Comparison of ENCODE assay signal across 1 cellular context in the genomic region with DNA sequence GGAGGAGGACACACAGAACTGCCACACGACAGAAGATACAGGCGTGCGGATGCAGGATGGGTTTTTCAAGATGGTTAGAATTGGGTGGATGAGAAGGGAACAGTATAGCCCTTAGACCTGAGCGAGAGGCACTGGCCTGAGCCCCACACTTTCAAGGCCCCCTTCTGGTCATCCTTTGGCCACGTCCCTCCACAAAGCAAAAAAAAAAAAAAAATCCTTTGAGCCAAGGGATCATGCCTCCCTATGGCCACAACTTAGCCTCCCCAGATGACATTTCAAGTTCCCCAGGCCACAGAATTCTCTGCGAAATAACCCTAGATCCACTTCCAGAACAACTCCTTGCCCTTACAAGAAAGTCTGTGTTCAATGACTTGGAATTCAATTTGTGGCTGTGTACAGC.
TF ChIP-seq lines count a peak whose summit lies in the region.

No MANE protein-coding gene starts in this region.

TF ChIP-seq in GM23338, 12 proteins besides CTCF, POLR2A, EP300 and RAD21 (continued from another document):
- no peak for TF ChIP-seq ZNF462 (CRISPR knock-in tag; IDR thresholded peaks at IDR 0.05)
- no peak for TF ChIP-seq CREB1 (CRISPR knock-in tag; IDR thresholded peaks at IDR 0.05; ENCODE audit: low read depth)
- no peak for TF ChIP-seq REST (IDR thresholded peaks at IDR 0.05; ENCODE audit: unreplicated experiment)
- TF ChIP-seq, protein P1, sequence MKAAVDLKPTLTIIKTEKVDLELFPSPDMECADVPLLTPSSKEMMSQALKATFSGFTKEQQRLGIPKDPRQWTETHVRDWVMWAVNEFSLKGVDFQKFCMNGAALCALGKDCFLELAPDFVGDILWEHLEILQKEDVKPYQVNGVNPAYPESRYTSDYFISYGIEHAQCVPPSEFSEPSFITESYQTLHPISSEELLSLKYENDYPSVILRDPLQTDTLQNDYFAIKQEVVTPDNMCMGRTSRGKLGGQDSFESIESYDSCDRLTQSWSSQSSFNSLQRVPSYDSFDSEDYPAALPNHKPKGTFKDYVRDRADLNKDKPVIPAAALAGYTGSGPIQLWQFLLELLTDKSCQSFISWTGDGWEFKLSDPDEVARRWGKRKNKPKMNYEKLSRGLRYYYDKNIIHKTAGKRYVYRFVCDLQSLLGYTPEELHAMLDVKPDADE (IDR thresholded peaks at IDR 0.05): no peak
